Comparison of ENCODE assay signal across 9 cellular contexts in the genomic region with DNA sequence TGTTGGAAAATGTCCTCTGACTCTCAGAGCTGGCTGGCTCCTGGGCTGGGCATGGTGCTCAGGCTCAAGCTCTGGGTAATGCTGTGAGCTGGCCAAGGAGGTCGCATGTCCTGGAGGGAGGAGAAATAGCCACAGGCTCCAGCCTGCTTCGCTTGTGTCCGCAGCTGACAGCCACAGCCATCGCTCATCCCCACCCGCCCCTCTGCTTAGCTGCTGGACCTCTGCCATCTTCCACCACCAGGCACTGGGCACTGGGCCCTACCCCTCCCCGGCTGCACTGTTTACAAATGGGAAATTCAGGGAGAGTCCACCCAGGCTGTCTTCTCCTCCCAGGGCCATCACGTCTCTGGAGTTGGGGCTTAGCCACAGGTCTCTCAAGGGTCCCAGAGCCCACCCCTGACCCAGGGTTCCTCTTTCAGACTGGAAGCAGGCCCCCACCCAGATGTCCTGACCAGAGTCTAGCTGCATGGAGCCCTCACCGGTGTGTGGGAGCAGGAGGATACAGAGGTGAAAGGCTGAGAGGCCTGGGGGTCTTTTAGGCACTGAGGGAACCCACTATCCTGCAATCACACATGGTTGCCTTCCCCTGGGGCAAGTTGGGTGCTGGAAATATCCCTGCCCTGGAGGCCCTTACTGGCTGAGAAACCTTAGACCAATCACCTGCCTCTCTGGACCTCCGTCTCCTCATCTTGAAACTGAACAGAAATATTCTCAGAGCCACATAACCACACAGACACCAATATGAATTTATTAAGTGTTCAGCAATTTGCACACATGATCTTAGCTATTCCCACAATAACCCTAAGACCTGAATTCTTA.
A peak's percentile ranks its signal among the peaks of the same experiment; 100 is the strongest.
DNase-seq lines count a peak whose midpoint lies in the region; ATAC-seq, FAIRE-seq and TF ChIP-seq lines count a peak whose summit lies in the region.
"Had no signal": no experiment of that assay in that cellular context is flagged by ENCODE, and none has a peak within 500 bp of the region (broad histone marks: within the 10 kb centered on the region; RNA-seq: fewer than 3 reads in every experiment).

No MANE protein-coding gene starts in this region.

- no peak overlapping the region for H3K4me3 ChIP-seq in liver (ENCODE audit: low read depth in 1 of 3, low read length in 3 of 3)
- H3K4me3 ChIP-seq in HepG2 (replicated peaks in 1 of 3; ENCODE audit: insufficient read depth in 1 of 3, low read depth in 2 of 3, low read length in 3 of 3), result no peak overlapping the region
- H3K4me3 ChIP-seq in left lung, result no peak overlapping the region
- H3K4me3 ChIP-seq in tibial nerve, result no peak overlapping the region

- POLR2A ChIA-PET in HepG2 (lab: Yijun Ruan, JAX), result no interaction called here

- ATAC-seq in HepG2, result no peak
- ATAC-seq in HG03439 (IDR thresholded peaks at IDR 0.05; ENCODE audit: unreplicated experiment), result peak; percentile 63
- ATAC-seq in left lung, result peak; percentile 45

- no peak for TF ChIP-seq POLR2A in HepG2 (IDR thresholded peaks at IDR 0.05; ENCODE audit: insufficient read depth in 1 of 2, low read depth in 2 of 2, low read length in 2 of 2)
- TF ChIP-seq POLR2A in tibial nerve (IDR thresholded peaks at IDR 0.05), result no peak

- no peak for DNase-seq in HepG2 (ENCODE audit: low spot score)
- peak in 56 of 58 donors; percentile 48 to 97 (median 88) for DNase-seq in anterior cingulate cortex (lab: John Stamatoyannopoulos, UW)
- no peak for DNase-seq in left lung
- peak; percentile 32 to 59 for DNase-seq in tibial nerve (ENCODE audit: low spot score in 2 of 2)
- no peak for DNase-seq in stimulated activated naive CD4-positive, alpha-beta T cell treated with Interleukin-2 at 50 U/mL for 16 hours (lab: John Stamatoyannopoulos, UW)
- no peak for DNase-seq in cortex of kidney (lab: John Stamatoyannopoulos, UW)

- WGBS in liver, result 31% methylated on average over 9 of the region's 9 CpGs
- 7% methylated on average over 2 of the region's 9 CpGs for WGBS in HepG2 (ENCODE audit: low lambda C conversion rate)
- 13 to 38% methylated on average over 8 to 9 of the region's 9 CpGs for WGBS in tibial nerve, 2 donors

- in situ Hi-C loops in HepG2 (cut with HindIII; ENCODE audit: extremely low pct_ligation_motif_present, low pct_unique_long_range_greater_than_20kb), result loop anchor here (10.0 kb wide), 1 partner anchor 137 kb away; no protein-coding TSS in a partner anchor

- no peak for TF ChIP-seq RAD21 in liver (IDR thresholded peaks at IDR 0.05)
- TF ChIP-seq RAD21 in HepG2 (CRISPR knock-in tag; IDR thresholded peaks at IDR 0.05), result no peak

- TF ChIP-seq CTCF in liver (IDR thresholded peaks at IDR 0.05; ENCODE audit: low read depth, low read length, missing input control), result no peak
- no peak for TF ChIP-seq CTCF in HepG2 (CRISPR knock-in tag; IDR thresholded peaks at IDR 0.05)
- no peak for TF ChIP-seq CTCF in left lung (IDR thresholded peaks at IDR 0.05)
- peak in 1 of 5 experiments; percentile 18 for TF ChIP-seq CTCF in tibial nerve (IDR thresholded peaks at IDR 0.05)

- no peaks in the 10 kb centered on the region for H3K36me3 ChIP-seq in liver (ENCODE audit: control insufficient read depth in 4 of 4, insufficient read depth in 3 of 4, low read depth in 1 of 4, low read length in 3 of 4)
- no peaks in the 10 kb centered on the region for H3K36me3 ChIP-seq in HepG2 (replicated peaks in 1 of 2; ENCODE audit: control insufficient read depth in 1 of 2, insufficient read depth in 2 of 2, low read length in 2 of 2)
- no peaks in the 10 kb centered on the region for H3K36me3 ChIP-seq in left lung
- no peaks in the 10 kb centered on the region for H3K36me3 ChIP-seq in tibial nerve

- H3K9ac ChIP-seq in liver (ENCODE audit: low read depth in 1 of 2, low read length in 2 of 2) (no peak overlapping the region), HepG2 (ENCODE audit: insufficient read depth, low read depth, low read length) (no peak overlapping the region)

- intact Hi-C loops in HepG2 (cut with micrococcal nuclease; ENCODE audit: unreplicated experiment), result no loop called here
- intact Hi-C loops in left lung (cut with DNase I), result loop anchor here in 1 of 2 donors (10.0 kb wide), 1 partner anchor 97 kb away; a partner anchor contains a TSS

- H3K4me2 ChIP-seq in HepG2 (ENCODE audit: low read depth, low read length), result no peak overlapping the region

- H3K27ac ChIP-seq in liver (ENCODE audit: low read depth in 1 of 2, low read length in 2 of 2), result no peak overlapping the region
- H3K27ac ChIP-seq in HepG2 (ENCODE audit: extremely low read length, insufficient read depth, low read length), result no peak overlapping the region
- H3K27ac ChIP-seq in left lung, result peak overlapping the region in 1 of 2 donors; percentile 37
- H3K27ac ChIP-seq in tibial nerve, result peak overlapping the region in 3 of 4 donors; percentile 9 to 79 (median 72)

- no peaks in the 10 kb centered on the region for H3K79me2 ChIP-seq in HepG2 (ENCODE audit: insufficient read depth, low read length)

- H4K20me1 ChIP-seq in HepG2 (ENCODE audit: insufficient read depth, low read length), result no peaks in the 10 kb centered on the region

- H3K27me3 ChIP-seq in liver (ENCODE audit: control insufficient read depth in 4 of 4, insufficient read depth in 4 of 4, low read length in 3 of 4), result no peaks in the 10 kb centered on the region
- peaks cover 3 to 13% of the 10 kb centered on the region in 2 experiments; a peak in 3 of 5 replicates for H3K27me3 ChIP-seq in HepG2 (ENCODE audit: control insufficient read depth in 1 of 2, insufficient read depth in 2 of 2, low read length in 2 of 2)
- H3K27me3 ChIP-seq in left lung, result peaks cover 0 to 4% of the 10 kb centered on the region in 2 donors
- H3K27me3 ChIP-seq in tibial nerve, result no peaks in the 10 kb centered on the region

- H3K9me3 ChIP-seq in liver (ENCODE audit: control insufficient read depth in 4 of 4, low read length in 3 of 4) (no peaks in the 10 kb centered on the region), HepG2 (ENCODE audit: low read length) (no peaks in the 10 kb centered on the region), left lung (no peaks in the 10 kb centered on the region), tibial nerve (peaks cover 0 to 4% (median 0%) of the 10 kb centered on the region in 4 donors)

- no peak for FAIRE-seq in HepG2 (lab: Jason Lieb, UNC)
- FAIRE-seq: G401.6 had no signal

- CTCF ChIA-PET in HepG2 (lab: Yijun Ruan, JAX; ENCODE audit: low intra/inter-chr PET ratio, low total read pairs), result no interaction called here

- H2AFZ ChIP-seq in HepG2 (ENCODE audit: low read length), result no peak overlapping the region

- BruUV-seq in HepG2 (replicated peaks; lab: Mats Ljungman, UMichigan), result no TSS peak

- TF ChIP-seq EP300 in HepG2 (IDR thresholded peaks at IDR 0.05; ENCODE audit: low read depth in 2 of 2, low read length in 2 of 2) (no peak), HepG2 (CRISPR knock-in tag; IDR thresholded peaks at IDR 0.05; ENCODE audit: borderline replicate concordance) (no peak), tibial nerve (IDR thresholded peaks at IDR 0.05) (no peak)

- H3K4me1 ChIP-seq in liver (ENCODE audit: control insufficient read depth in 4 of 4, insufficient read depth in 4 of 4, low read length in 3 of 4), result peaks cover 5 to 10% (median 9%) of the 10 kb centered on the region in 4 donors
- H3K4me1 ChIP-seq in HepG2 (ENCODE audit: insufficient read depth, low read length), result no peaks in the 10 kb centered on the region
- peaks cover 5 to 52% of the 10 kb centered on the region in 2 donors for H3K4me1 ChIP-seq in left lung
- H3K4me1 ChIP-seq in tibial nerve, result peaks cover 0 to 32% (median 20%) of the 10 kb centered on the region in 4 donors

TF ChIP-seq in liver, 16 proteins besides CTCF, POLR2A, EP300 and RAD21:
- no peak for TF ChIP-seq SP1 (IDR thresholded peaks at IDR 0.05)
- TF ChIP-seq FOXA1 (IDR thresholded peaks at IDR 0.05), result peak; percentile 18
- TF ChIP-seq JUND (IDR thresholded peaks at IDR 0.05), result no peak
- TF ChIP-seq, protein P1, sequence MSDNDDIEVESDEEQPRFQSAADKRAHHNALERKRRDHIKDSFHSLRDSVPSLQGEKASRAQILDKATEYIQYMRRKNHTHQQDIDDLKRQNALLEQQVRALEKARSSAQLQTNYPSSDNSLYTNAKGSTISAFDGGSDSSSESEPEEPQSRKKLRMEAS (IDR thresholded peaks at IDR 0.05), result no peak
- no peak for TF ChIP-seq RXRA (IDR thresholded peaks at IDR 0.05)
- TF ChIP-seq GABPA (IDR thresholded peaks at IDR 0.05 in 1 of 2, conservative IDR thresholded peaks at IDR 0.05 in 1 of 2), result no peak

TF ChIP-seq in HepG2, 621 proteins besides CTCF, POLR2A, EP300 and RAD21 (continues in another document):
- TF ChIP-seq RBM39 (IDR thresholded peaks at IDR 0.05; ENCODE audit: low read depth, low read length, poor library complexity, severe bottlenecking), result no peak

Comparison
In these comparisons a context has a peak if more than half of its experiments do, and no peak if none do; other contexts are left out.
1. H3K27ac ChIP-seq: peak in tibial nerve (3 of 4); none in liver (0 of 2) and HepG2 (single experiment).
2. DNase-seq: peak in anterior cingulate cortex (56 of 58) and tibial nerve (2 of 2); none in HepG2 (single experiment), left lung (0 of 2), stimulated activated naive CD4-positive, alpha-beta T cell treated with Interleukin-2 at 50 U/mL for 16 hours (single experiment) and cortex of kidney (single experiment).